In genomic region chr19:11425719-11426457, GRCh38 we compare ENCODE assay signal across 1 cellular context.
TF ChIP-seq lines count a peak whose summit lies in the region.

No MANE protein-coding gene starts in this region.

TF ChIP-seq in K562, 482 proteins besides CTCF, POLR2A, EP300 and RAD21:
- TF ChIP-seq PKNOX1 (IDR thresholded peaks at IDR 0.05) (peak; percentile 40), E2F8 (IDR thresholded peaks at IDR 0.05; ENCODE audit: low read depth, partially characterized antibody) (no peak), PRDM10 (IDR thresholded peaks at IDR 0.05; ENCODE audit: partially characterized antibody) (peak; percentile 7), HMGN3 (IDR thresholded peaks at IDR 0.05; ENCODE audit: borderline replicate concordance, extremely low read depth, insufficient read length, low read depth, low read length) (peak; percentile 51)
